Comparison of ENCODE assay signal across 23 cellular contexts in genomic region chr20:60239981-60240380, GRCh38.
"Had no signal": no experiment of that assay in that cellular context is flagged by ENCODE, and none has a peak within 500 bp of the region (broad histone marks: within the 10 kb centered on the region; RNA-seq: fewer than 3 reads in every experiment).

No MANE protein-coding gene starts in this region.

- H3K9me3 ChIP-seq: gastrocnemius medialis, left lung, neutrophil, right lobe of liver, thoracic aorta, tibial nerve, upper lobe of right lung, uterus had no signal

- H3K4me1 ChIP-seq: gastrocnemius medialis, left lung, parathyroid adenoma, right lobe of liver, tibial nerve, upper lobe of right lung, uterus had no signal

- H3K9me3 Mint-ChIP-seq: naive thymus-derived CD4-positive, alpha-beta T cell; nephron; stimulated activated naive B cell treated with anti-CD40 and anti-IgM and Interleukin-4, amounts not matched to agents 10 μg/mL and 1 μg/mL and 100 μg/mL, for 72 hours; stimulated activated naive CD8-positive, alpha-beta T cell treated with anti-CD3 and anti-CD28 coated beads, Interleukin-15, Interleukin-2, amounts not matched to agents 100 ng/mL and 50 ng/mL, for 24 hours had no signal

- H3K27ac Mint-ChIP-seq: naive thymus-derived CD4-positive, alpha-beta T cell; nephron; progenitor cell of endocrine pancreas; stimulated activated naive B cell treated with anti-CD40 and anti-IgM and Interleukin-4, amounts not matched to agents 10 μg/mL and 1 μg/mL and 100 μg/mL, for 72 hours; stimulated activated naive CD8-positive, alpha-beta T cell treated with anti-CD3 and anti-CD28 coated beads, Interleukin-15, Interleukin-2, amounts not matched to agents 100 ng/mL and 50 ng/mL, for 24 hours had no signal

- H3K9ac ChIP-seq: parathyroid adenoma had no signal

- DNase-seq: effector CD4-positive, alpha-beta T cell; gastrocnemius medialis; head of caudate nucleus; kidney; left lung; mesenchymal stem cell; midbrain; naive thymus-derived CD4-positive, alpha-beta T cell; right lobe of liver; small intestine; stimulated activated CD4-positive, alpha-beta T cell treated with anti-CD3 and anti-CD28 coated beads, Interleukin-15, amount 100 ng/mL, for 24 hours; stimulated activated CD4-positive, alpha-beta T cell treated with anti-CD3 and anti-CD28 coated beads, Interleukin-2, amount 100 ng/mL, for 48 hours; stimulated activated naive B cell treated with anti-CD40 and anti-IgM and Interleukin-4, amounts not matched to agents 10 μg/mL and 1 μg/mL and 100 μg/mL, for 72 hours; upper lobe of right lung; uterus had no signal

- H3K27me3 ChIP-seq: gastrocnemius medialis, left lung, neutrophil, right lobe of liver, tibial nerve, upper lobe of right lung, uterus had no signal

- H3K36me3 Mint-ChIP-seq: naive thymus-derived CD4-positive, alpha-beta T cell; stimulated activated naive B cell treated with anti-CD40 and anti-IgM and Interleukin-4, amounts not matched to agents 10 μg/mL and 1 μg/mL and 100 μg/mL, for 72 hours had no signal

- H3K27ac ChIP-seq: dorsolateral prefrontal cortex, gastrocnemius medialis, left lung, neutrophil, parathyroid adenoma, right lobe of liver, thoracic aorta, tibial nerve, upper lobe of right lung, uterus had no signal

- H2AFZ ChIP-seq: parathyroid adenoma had no signal

- H3K4me3 Mint-ChIP-seq: naive thymus-derived CD4-positive, alpha-beta T cell; nephron; stimulated activated naive B cell treated with anti-CD40 and anti-IgM and Interleukin-4, amounts not matched to agents 10 μg/mL and 1 μg/mL and 100 μg/mL, for 72 hours; stimulated activated naive CD8-positive, alpha-beta T cell treated with anti-CD3 and anti-CD28 coated beads, Interleukin-15, Interleukin-2, amounts not matched to agents 100 ng/mL and 50 ng/mL, for 24 hours had no signal

- H3K4me1 Mint-ChIP-seq: nephron; stimulated activated naive B cell treated with anti-CD40 and anti-IgM and Interleukin-4, amounts not matched to agents 10 μg/mL and 1 μg/mL and 100 μg/mL, for 72 hours had no signal

- H3K36me3 ChIP-seq: gastrocnemius medialis, left lung, neutrophil, right lobe of liver, thoracic aorta, upper lobe of right lung, uterus had no signal

- H3K4me3 ChIP-seq: dorsolateral prefrontal cortex, gastrocnemius medialis, left lung, right lobe of liver, thoracic aorta, tibial nerve, upper lobe of right lung, uterus had no signal
